In genomic region chr11:46917109-46918086, GRCh38 we compare ENCODE assay signal across 1 cellular context.
A peak's percentile ranks its signal among the peaks of the same experiment; 100 is the strongest.
TF ChIP-seq lines count a peak whose summit lies in the region.

No MANE protein-coding gene starts in this region.

TF ChIP-seq in HepG2, 621 proteins besides CTCF, POLR2A, EP300 and RAD21 (continued from another document and continues in another):
- TF ChIP-seq FOXP4 (CRISPR knock-in tag; IDR thresholded peaks at IDR 0.05) (0 out of 2 replicates have a peak, but pooled peaks have one; percentile 15), THAP9 (CRISPR knock-in tag; IDR thresholded peaks at IDR 0.05; ENCODE audit: borderline replicate concordance) (0 out of 2 replicates have a peak, but pooled peaks have one; percentile 17), ZBTB10 (CRISPR knock-in tag; IDR thresholded peaks at IDR 0.05; ENCODE audit: borderline replicate concordance) (peak; percentile 96), ZNF816 (CRISPR knock-in tag; IDR thresholded peaks at IDR 0.05; ENCODE audit: borderline replicate concordance) (no peak), POLR2AphosphoS5 (IDR thresholded peaks at IDR 0.05; ENCODE audit: low read depth, low read length) (peak; percentile 64; the same call in 1 of the 2 replicates), NR2F2 (IDR thresholded peaks at IDR 0.05; ENCODE audit: borderline replicate concordance, low read depth) (no peak), HNF4A (CRISPR knock-in tag; IDR thresholded peaks at IDR 0.05) (peak; percentile 92), ZNF33A (CRISPR knock-in tag; IDR thresholded peaks at IDR 0.05; ENCODE audit: borderline replicate concordance) (no peak), ZNF766 (CRISPR knock-in tag; IDR thresholded peaks at IDR 0.05; ENCODE audit: borderline replicate concordance) (no peak), RBFOX2 (IDR thresholded peaks at IDR 0.05; ENCODE audit: low read depth, low read length) (no peak), ZNF574 (CRISPR knock-in tag; IDR thresholded peaks at IDR 0.05) (no peak), ZNF775 (CRISPR knock-in tag; IDR thresholded peaks at IDR 0.05; ENCODE audit: borderline replicate concordance) (no peak), PHF20 (CRISPR knock-in tag; IDR thresholded peaks at IDR 0.05) (0 out of 2 replicates have a peak, but pooled peaks have one; percentile 14), ZNF639 (CRISPR knock-in tag; conservative IDR thresholded peaks at IDR 0.05) (no peak), E2F1 (CRISPR knock-in tag; IDR thresholded peaks at IDR 0.05) (no peak; the same call in 1 of the 2 replicates), NCOR1 (IDR thresholded peaks at IDR 0.05; ENCODE audit: borderline replicate concordance, low read length) (peak; percentile 79), HMGA1 (CRISPR knock-in tag; conservative IDR thresholded peaks at IDR 0.05) (no peak), PAXIP1 (CRISPR knock-in tag; conservative IDR thresholded peaks at IDR 0.05) (peak; percentile 42; the same call in 1 of the 2 replicates), CCDC6 (CRISPR knock-in tag; IDR thresholded peaks at IDR 0.05) (no peak), TEAD2 (CRISPR knock-in tag; IDR thresholded peaks at IDR 0.05) (no peak), PHF8 (CRISPR knock-in tag; IDR thresholded peaks at IDR 0.05) (peak; percentile 7; the same call in 1 of the 2 replicates), ZSCAN22 (CRISPR knock-in tag; IDR thresholded peaks at IDR 0.05) (no peak), ZNF7 (CRISPR knock-in tag; IDR thresholded peaks at IDR 0.05) (no peak), ARID2 (CRISPR knock-in tag; IDR thresholded peaks at IDR 0.05; ENCODE audit: borderline replicate concordance) (peak; percentile 42; the same call in 1 of the 2 replicates), ZIK1 (CRISPR knock-in tag; IDR thresholded peaks at IDR 0.05; ENCODE audit: borderline replicate concordance, low read depth) (no peak), GTF2F1 (IDR thresholded peaks at IDR 0.05; ENCODE audit: low read length) (no peak), ZZZ3 (CRISPR knock-in tag; IDR thresholded peaks at IDR 0.05; ENCODE audit: borderline replicate concordance) (no peak), POLR2G (IDR thresholded peaks at IDR 0.05; ENCODE audit: low read depth, low read length) (peak; percentile 51; the same call in 1 of the 2 replicates), NFIC (IDR thresholded peaks at IDR 0.05; ENCODE audit: low read length) (no peak), ZNF484 (CRISPR knock-in tag; IDR thresholded peaks at IDR 0.05; ENCODE audit: borderline replicate concordance, low read depth) (no peak), SOX13 (IDR thresholded peaks at IDR 0.05) (no peak), SOX13 (CRISPR knock-in tag; conservative IDR thresholded peaks at IDR 0.05 in 1 of 2, IDR thresholded peaks at IDR 0.05 in 1 of 2) (no peak; a peak in 1 of 4 replicates), ZNF629 (CRISPR knock-in tag; conservative IDR thresholded peaks at IDR 0.05) (no peak), IKZF1 (IDR thresholded peaks at IDR 0.05) (no peak), ZNF652 (CRISPR knock-in tag; IDR thresholded peaks at IDR 0.05; ENCODE audit: borderline replicate concordance, low read depth) (no peak), ZNF224 (CRISPR knock-in tag; IDR thresholded peaks at IDR 0.05) (peak; percentile 37; the same call in 1 of the 2 replicates), NR2F6 (IDR thresholded peaks at IDR 0.05) (peak; percentile 31; the same call in 1 of the 2 replicates), NR2F6 (CRISPR knock-in tag; IDR thresholded peaks at IDR 0.05) (no peak), ZNF33B (CRISPR knock-in tag; IDR thresholded peaks at IDR 0.05) (no peak), ZNF619 (CRISPR knock-in tag; IDR thresholded peaks at IDR 0.05) (no peak), NR2F1 (CRISPR knock-in tag; IDR thresholded peaks at IDR 0.05) (0 out of 4 replicates have a peak, but pooled peaks of 1 of the 2 experiments have one; percentile 48), ZNF276 (CRISPR knock-in tag; IDR thresholded peaks at IDR 0.05; ENCODE audit: low read depth) (0 out of 2 replicates have a peak, but pooled peaks have one; percentile 27), AGO1 (IDR thresholded peaks at IDR 0.05; ENCODE audit: low read depth, low read length, poor library complexity, severe bottlenecking) (no peak), ZSCAN9 (CRISPR knock-in tag; IDR thresholded peaks at IDR 0.05; ENCODE audit: borderline replicate concordance) (no peak), ZNF850 (CRISPR knock-in tag; conservative IDR thresholded peaks at IDR 0.05) (no peak)
